In the genomic region with DNA sequence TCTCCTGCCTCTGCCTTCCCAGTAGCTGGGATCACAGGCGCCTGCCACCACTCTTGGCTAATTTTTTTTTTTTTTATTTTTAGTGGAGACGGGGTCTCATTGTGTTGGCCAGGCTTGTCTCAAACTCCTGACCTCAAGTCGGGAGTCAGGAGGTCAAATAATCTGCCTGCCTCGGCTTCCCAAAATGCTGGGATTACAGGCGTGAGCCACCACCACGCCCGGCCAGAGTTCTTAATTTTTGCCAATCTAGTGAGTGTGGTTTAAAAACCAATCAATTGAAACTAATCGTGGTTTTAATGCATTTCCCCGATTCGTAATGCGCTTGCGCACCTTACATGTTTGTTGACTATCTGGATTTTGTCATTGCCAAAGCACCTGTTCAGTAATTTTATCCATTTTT, we compare ENCODE assay signal across 8 cellular contexts. TPM values are rescaled to one million over a fixed set of nuclear protein-coding genes. Genes with fewer than 3 reads are reported as not detected.
DNase-seq lines count a peak whose midpoint lies in the region; TF ChIP-seq lines count a peak whose summit lies in the region.

No MANE protein-coding gene starts in this region.

- DNase-seq in Karpas-422 (no peak), coronary artery (ENCODE audit: low spot score) (no peak), cortex of kidney (lab: John Stamatoyannopoulos, UW) (no peak), HCEC 1CT (no peak), NCI-H82 treated with DMSO at 0.1 percent for 48 hours (lab: John Stamatoyannopoulos, UW; ENCODE audit: unreplicated experiment) (no peak)
- no peak for DNase-seq in activated effector memory CD4-positive, alpha-beta T cell treated with anti-CD3 and anti-CD28 coated beads, Interleukin-2, amount 50 U/mL, for 16 hours

- H3K36me3 ChIP-seq in BLaER1 (peaks cover 29% of the 10 kb centered on the region), Karpas-422 (ENCODE audit: insufficient read depth, low read length) (peaks cover 14% of the 10 kb centered on the region; the same call in 1 of the 2 replicates)

- H4K20me1 ChIP-seq in BLaER1 (peaks cover 39% of the 10 kb centered on the region), Karpas-422 (ENCODE audit: insufficient read depth, low read depth, low read length) (peaks cover 22% of the 10 kb centered on the region)

- peaks cover 27% of the 10 kb centered on the region for H3K4me1 Mint-ChIP-seq in nephron

- 0 out of 2 replicates have a peak, but pooled peaks cover 4% of the 10 kb centered on the region for H3K9me3 ChIP-seq in BLaER1
- no peaks in the 10 kb centered on the region for H3K9me3 ChIP-seq in Karpas-422 (ENCODE audit: low read length)

- H3K9ac ChIP-seq in BLaER1 (peak overlapping the region; percentile 95; the same call in 1 of the 2 replicates), Karpas-422 (ENCODE audit: low read length) (peak overlapping the region; percentile 72)

- H3K36me3 Mint-ChIP-seq in nephron (ENCODE audit: low read depth), result peaks cover 20% of the 10 kb centered on the region

- H3K27me3 ChIP-seq in BLaER1 (no peaks in the 10 kb centered on the region), Karpas-422 (ENCODE audit: low read length) (no peaks in the 10 kb centered on the region)

- H3K27ac ChIP-seq in BLaER1, result peak overlapping the region; percentile 95; the same call in 1 of the 2 replicates
- peak overlapping the region; percentile 66; the same call in 1 of the 2 replicates for H3K27ac ChIP-seq in Karpas-422 (ENCODE audit: low read length)
- H3K27ac ChIP-seq in coronary artery, result peak overlapping the region in 1 of 2 donors; percentile 89

- peaks cover 37% of the 10 kb centered on the region for H3K79me2 ChIP-seq in Karpas-422 (ENCODE audit: low read length)

- H3K4me3 ChIP-seq in BLaER1 (peak overlapping the region; percentile 89), Karpas-422 (ENCODE audit: low read length) (peak overlapping the region; percentile 90), coronary artery (peak overlapping the region; percentile 90)

- TF ChIP-seq CTCF in coronary artery (IDR thresholded peaks at IDR 0.05) (no peak), nephron (IDR thresholded peaks at IDR 0.05; ENCODE audit: unreplicated experiment in 3 of 3) (no peak)

- H3K27me3 Mint-ChIP-seq in nephron (ENCODE audit: low read depth), result no peaks in the 10 kb centered on the region

- peak overlapping the region; percentile 80 for H3K4me2 ChIP-seq in BLaER1
- peak overlapping the region; percentile 67 for H3K4me2 ChIP-seq in Karpas-422 (ENCODE audit: low read depth, low read length, poor library complexity, severe bottlenecking)

- no peaks in the 10 kb centered on the region for H3K9me2 ChIP-seq in Karpas-422 (replicated peaks; ENCODE audit: insufficient read depth, low read length)

- peak overlapping the region; percentile 95 to 98 (median 96) for H3K4me3 Mint-ChIP-seq in nephron

- peak overlapping the region; percentile 72 for H2AFZ ChIP-seq in Karpas-422 (ENCODE audit: low read length)

- H3K4me1 ChIP-seq in BLaER1 (peaks cover 36% of the 10 kb centered on the region), Karpas-422 (ENCODE audit: low read length) (peaks cover 23% of the 10 kb centered on the region)

- H3K27ac Mint-ChIP-seq in nephron, result peak overlapping the region; percentile 91 to 98 (median 97)

- H3K9me3 Mint-ChIP-seq in nephron, result no peaks in the 10 kb centered on the region

RNA-seq across cellular contexts. Expression of gene SAP18, which starts 0.5 kb away (rescaled TPM):
- total RNA-seq in Karpas-422 (2014; rRNA removed; shearing (Covaris generic); ENCODE audit: low replicate concordance), result 85.4 and 112 TPM in 2 replicates

RNA-seq across cellular contexts. Expression of gene SKA3, which starts 37.0 kb away (rescaled TPM):
- 6.3 and 34.2 TPM in 2 replicates for total RNA-seq in Karpas-422 (2014; rRNA removed; shearing (Covaris generic); ENCODE audit: low replicate concordance)

RNA-seq across cellular contexts. Expression of gene MRPL57, which starts 37.1 kb away (rescaled TPM):
- total RNA-seq in Karpas-422 (2014; rRNA removed; shearing (Covaris generic); ENCODE audit: low replicate concordance), result 31.8 and 35.2 TPM in 2 replicates
